Comparison of ENCODE assay signal across 2 cellular contexts in genomic region chr16:68793441-68793857, GRCh38. TPM values are rescaled to one million over a fixed set of nuclear protein-coding genes. Genes with fewer than 3 reads are reported as not detected.
"Had no signal": no experiment of that assay in that cellular context is flagged by ENCODE, and none has a peak within 500 bp of the region (broad histone marks: within the 10 kb centered on the region; RNA-seq: fewer than 3 reads in every experiment).

No MANE protein-coding gene starts in this region.

RNA-seq across cellular contexts. Expression of gene CDH1, which starts 56.4 kb away (rescaled TPM):
- total RNA-seq: activated CD8-positive, alpha-beta memory T cell treated with anti-CD3 and anti-CD28 coated beads for 36 hours; left ventricle myocardium superior had no signal
